In genomic region chr1:211340622-211341487, GRCh38 we compare ENCODE assay signal across 23 cellular contexts. TPM values are rescaled to one million over a fixed set of nuclear protein-coding genes. Genes with fewer than 3 reads are reported as not detected.
DNase-seq lines count a peak whose midpoint lies in the region; ATAC-seq, FAIRE-seq and TF ChIP-seq lines count a peak whose summit lies in the region.
"Had no signal": no experiment of that assay in that cellular context is flagged by ENCODE, and none has a peak within 500 bp of the region (broad histone marks: within the 10 kb centered on the region; RNA-seq: fewer than 3 reads in every experiment).

No MANE protein-coding gene starts in this region.

- CTCF ChIA-PET in activated CD4-positive, alpha-beta T cell treated with anti-CD3 and anti-CD28 coated beads, Interleukin-2, amount 10 ng/mL, durations not matched to agents 7 days and 5 days (lab: Charles Lee) = interaction anchor here (0.6 to 4.4 kb wide), 2 partner anchors 9 to 11 kb away, joined by 4 to 37 read pairs; no protein-coding TSS in a partner anchor

- no peak for DNase-seq in activated CD4-positive, alpha-beta T cell treated with anti-CD3 and anti-CD28 coated beads, Interleukin-2, amount 10 ng/mL, durations not matched to agents 24 days and 14 days
- no peak for DNase-seq in activated CD4-positive, alpha-beta T cell treated with anti-CD3 and anti-CD28 coated beads, Interleukin-2, amount 10 ng/mL, durations not matched to agents 7 days and 5 days
- DNase-seq in MG63 = peak; percentile 17
- DNase-seq in central memory CD8-positive, alpha-beta T cell (ENCODE audit: low spot score in 2 of 2) = no peak
- DNase-seq in osteocyte (ENCODE audit: extremely low spot score, unreplicated experiment) = peak; percentile 68
- no peak for DNase-seq in kidney
- DNase-seq in lower lobe of right lung = no peak
- no peak for DNase-seq in substantia nigra (lab: John Stamatoyannopoulos, UW)
- DNase-seq: 8988T; activated CD4-positive, alpha-beta T cell treated with anti-CD3 and anti-CD28 coated beads for 48 hours; central memory CD4-positive, alpha-beta T cell; DMS153; NCI-H1048; NCI-H526 treated with DMSO at 0.1 percent for 48 hours; OCI-M1; ovary; stimulated activated CD4-positive, alpha-beta T cell treated with anti-CD3 and anti-CD28 coated beads, Interleukin-4, amount 100 ng/mL, for 4 hours; stimulated activated CD8-positive, alpha-beta memory T cell treated with anti-CD3 and anti-CD28 coated beads, Interleukin-4, amount 100 ng/mL, for 48 hours; T1000; thyroid gland had no signal

- no peak overlapping the region for H3K4me3 ChIP-seq in MG63
- H3K4me3 ChIP-seq in kidney (ENCODE audit: low read length in 2 of 2) = no peak overlapping the region
- H3K4me3 ChIP-seq in lower lobe of right lung = no peak overlapping the region
- H3K4me3 ChIP-seq: ovary, SJSA1, thyroid gland had no signal

- POLR2A ChIA-PET in activated CD4-positive, alpha-beta T cell treated with anti-CD3 and anti-CD28 coated beads, Interleukin-2, amount 10 ng/mL, durations not matched to agents 7 days and 5 days (lab: Charles Lee) = no interaction called here

- H3K4me3 Mint-ChIP-seq in activated CD4-positive, alpha-beta T cell treated with anti-CD3 and anti-CD28 coated beads, Interleukin-2, amount 10 ng/mL, durations not matched to agents 24 days and 14 days = no peak overlapping the region
- no peak overlapping the region for H3K4me3 Mint-ChIP-seq in activated CD4-positive, alpha-beta T cell treated with anti-CD3 and anti-CD28 coated beads, Interleukin-2, amount 10 ng/mL, durations not matched to agents 7 days and 5 days
- no peak overlapping the region for H3K4me3 Mint-ChIP-seq in central memory CD8-positive, alpha-beta T cell
- no peak overlapping the region for H3K4me3 Mint-ChIP-seq in osteocyte (ENCODE audit: unreplicated experiment)

- H3K36me3 ChIP-seq in MG63 (no peaks in the 10 kb centered on the region; the same call in none of the 2 replicates), kidney (ENCODE audit: control insufficient read depth in 1 of 2, insufficient read depth in 2 of 2, low read length in 2 of 2) (no peaks in the 10 kb centered on the region), lower lobe of right lung (no peaks in the 10 kb centered on the region)
- H3K36me3 ChIP-seq: ovary, SJSA1, thyroid gland had no signal

- H3K9me3 Mint-ChIP-seq in activated CD4-positive, alpha-beta T cell treated with anti-CD3 and anti-CD28 coated beads, Interleukin-2, amount 10 ng/mL, durations not matched to agents 24 days and 14 days = no peaks in the 10 kb centered on the region
- no peaks in the 10 kb centered on the region for H3K9me3 Mint-ChIP-seq in activated CD4-positive, alpha-beta T cell treated with anti-CD3 and anti-CD28 coated beads, Interleukin-2, amount 10 ng/mL, durations not matched to agents 7 days and 5 days
- H3K9me3 Mint-ChIP-seq in central memory CD8-positive, alpha-beta T cell = no peaks in the 10 kb centered on the region
- H3K9me3 Mint-ChIP-seq in osteocyte (ENCODE audit: unreplicated experiment) = no peaks in the 10 kb centered on the region

- H3K4me1 ChIP-seq in kidney (ENCODE audit: control insufficient read depth in 1 of 2, insufficient read depth in 1 of 2, low read depth in 1 of 2, low read length in 2 of 2) (no peaks in the 10 kb centered on the region), lower lobe of right lung (no peaks in the 10 kb centered on the region)
- H3K4me1 ChIP-seq: SJSA1 had no signal

- H3K27ac Mint-ChIP-seq in activated CD4-positive, alpha-beta T cell treated with anti-CD3 and anti-CD28 coated beads, Interleukin-2, amount 10 ng/mL, durations not matched to agents 24 days and 14 days = peak overlapping the region; percentile 55
- H3K27ac Mint-ChIP-seq in activated CD4-positive, alpha-beta T cell treated with anti-CD3 and anti-CD28 coated beads, Interleukin-2, amount 10 ng/mL, durations not matched to agents 7 days and 5 days = no peak overlapping the region
- H3K27ac Mint-ChIP-seq in central memory CD8-positive, alpha-beta T cell (ENCODE audit: low read depth) = peak overlapping the region; percentile 85
- H3K27ac Mint-ChIP-seq in osteocyte (ENCODE audit: unreplicated experiment) = no peak overlapping the region

- no peak overlapping the region for H3K9ac ChIP-seq in kidney (ENCODE audit: low read length in 2 of 2)

- H3K27me3 ChIP-seq in MG63 (no peaks in the 10 kb centered on the region), lower lobe of right lung (ENCODE audit: low read depth) (no peaks in the 10 kb centered on the region)
- H3K27me3 ChIP-seq: ovary, SJSA1, thyroid gland had no signal

- intact Hi-C loops in activated CD4-positive, alpha-beta T cell treated with anti-CD3 and anti-CD28 coated beads, Interleukin-2, amount 10 ng/mL, durations not matched to agents 24 days and 14 days (cut with micrococcal nuclease) = no loop called here
- intact Hi-C loops in kidney (cut with DNase I) = no loop called here
- intact Hi-C loops in lower lobe of right lung (cut with DNase I) = no loop called here

- peaks cover 53% of the 10 kb centered on the region for H3K36me3 Mint-ChIP-seq in activated CD4-positive, alpha-beta T cell treated with anti-CD3 and anti-CD28 coated beads, Interleukin-2, amount 10 ng/mL, durations not matched to agents 24 days and 14 days (ENCODE audit: low read depth)
- H3K36me3 Mint-ChIP-seq in activated CD4-positive, alpha-beta T cell treated with anti-CD3 and anti-CD28 coated beads, Interleukin-2, amount 10 ng/mL, durations not matched to agents 7 days and 5 days (ENCODE audit: low read depth) = peaks cover 63% of the 10 kb centered on the region
- peaks cover 8% of the 10 kb centered on the region for H3K36me3 Mint-ChIP-seq in central memory CD8-positive, alpha-beta T cell (ENCODE audit: insufficient read depth)
- peaks cover 2% of the 10 kb centered on the region for H3K36me3 Mint-ChIP-seq in osteocyte (ENCODE audit: unreplicated experiment)

- H3K27ac ChIP-seq in kidney (ENCODE audit: low read depth in 2 of 2, low read length in 2 of 2) = no peak overlapping the region
- H3K27ac ChIP-seq in lower lobe of right lung = no peak overlapping the region
- H3K27ac ChIP-seq in substantia nigra (ENCODE audit: low read depth, low read length, poor library complexity, severe bottlenecking) = no peak overlapping the region
- H3K27ac ChIP-seq: ovary, SJSA1, thyroid gland had no signal

- ATAC-seq in central memory CD8-positive, alpha-beta T cell (replicated peaks; ENCODE audit: extremely low read depth, poor library complexity, severe bottlenecking) = no peak
- ATAC-seq in lower lobe of right lung = no peak

- FAIRE-seq in kidney (lab: Jason Lieb, UNC) = no peak
- FAIRE-seq: GM12892, keratinocyte had no signal

- no peaks in the 10 kb centered on the region for H3K27me3 Mint-ChIP-seq in activated CD4-positive, alpha-beta T cell treated with anti-CD3 and anti-CD28 coated beads, Interleukin-2, amount 10 ng/mL, durations not matched to agents 24 days and 14 days
- H3K27me3 Mint-ChIP-seq in activated CD4-positive, alpha-beta T cell treated with anti-CD3 and anti-CD28 coated beads, Interleukin-2, amount 10 ng/mL, durations not matched to agents 7 days and 5 days = no peaks in the 10 kb centered on the region
- H3K27me3 Mint-ChIP-seq in central memory CD8-positive, alpha-beta T cell = no peaks in the 10 kb centered on the region
- no peaks in the 10 kb centered on the region for H3K27me3 Mint-ChIP-seq in osteocyte (ENCODE audit: unreplicated experiment)

- H3K4me1 Mint-ChIP-seq in activated CD4-positive, alpha-beta T cell treated with anti-CD3 and anti-CD28 coated beads, Interleukin-2, amount 10 ng/mL, durations not matched to agents 24 days and 14 days = peaks cover 69% of the 10 kb centered on the region
- peaks cover 75% of the 10 kb centered on the region for H3K4me1 Mint-ChIP-seq in activated CD4-positive, alpha-beta T cell treated with anti-CD3 and anti-CD28 coated beads, Interleukin-2, amount 10 ng/mL, durations not matched to agents 7 days and 5 days
- peaks cover 81% of the 10 kb centered on the region for H3K4me1 Mint-ChIP-seq in central memory CD8-positive, alpha-beta T cell
- peaks cover 46% of the 10 kb centered on the region for H3K4me1 Mint-ChIP-seq in osteocyte (ENCODE audit: unreplicated experiment)

- TF ChIP-seq CTCF in osteocyte (IDR thresholded peaks at IDR 0.05) (no peak), kidney (IDR thresholded peaks at IDR 0.05; ENCODE audit: borderline replicate concordance, extremely low read depth, insufficient read depth) (no peak), lower lobe of right lung (IDR thresholded peaks at IDR 0.05) (no peak)

- H3K9me3 ChIP-seq in MG63 (no peaks in the 10 kb centered on the region), kidney (ENCODE audit: control insufficient read depth in 1 of 2, low read length in 2 of 2) (no peaks in the 10 kb centered on the region), lower lobe of right lung (no peaks in the 10 kb centered on the region)
- H3K9me3 ChIP-seq: ovary, SJSA1, thyroid gland had no signal

RNA-seq across cellular contexts. Expression of gene TRAF5, which starts 14.2 kb away (rescaled TPM):
- 55.6 and 56.6 TPM in 2 replicates for total RNA-seq in activated CD4-positive, alpha-beta T cell treated with anti-CD3 and anti-CD28 coated beads, Interleukin-2, amount 10 ng/mL, durations not matched to agents 24 days and 14 days
- total RNA-seq in activated CD4-positive, alpha-beta T cell treated with anti-CD3 and anti-CD28 coated beads, Interleukin-2, amount 10 ng/mL, durations not matched to agents 7 days and 5 days = 10 to 100 TPM; 64.5 to 65.6 TPM
- 5.8 and 22.9 TPM in 2 replicates for total RNA-seq in MG63 (2014; rRNA removed; shearing (Covaris generic); ENCODE audit: low replicate concordance)
- total RNA-seq in osteocyte (44.8 and 45.2 TPM in 2 replicates), kidney (22.1 TPM), lower lobe of right lung (8.8 TPM)
- 4.8 TPM for polyA plus RNA-seq in kidney (ENCODE audit: insufficient read depth, low read depth, low replicate concordance)

Comparison
In these comparisons a context has a peak if more than half of its experiments do, and no peak if none do; other contexts are left out.
1. H3K27ac Mint-ChIP-seq: peak in activated CD4-positive, alpha-beta T cell treated with anti-CD3 and anti-CD28 coated beads, Interleukin-2, amount 10 ng/mL, durations not matched to agents 24 days and 14 days (single experiment) and central memory CD8-positive, alpha-beta T cell (single experiment); none in activated CD4-positive, alpha-beta T cell treated with anti-CD3 and anti-CD28 coated beads, Interleukin-2, amount 10 ng/mL, durations not matched to agents 7 days and 5 days (single experiment) and osteocyte (single experiment).
2. DNase-seq: peak in MG63 (single experiment) and osteocyte (single experiment); none in activated CD4-positive, alpha-beta T cell treated with anti-CD3 and anti-CD28 coated beads, Interleukin-2, amount 10 ng/mL, durations not matched to agents 24 days and 14 days (single experiment), activated CD4-positive, alpha-beta T cell treated with anti-CD3 and anti-CD28 coated beads, Interleukin-2, amount 10 ng/mL, durations not matched to agents 7 days and 5 days (single experiment), central memory CD8-positive, alpha-beta T cell (0 of 2), kidney (single experiment), lower lobe of right lung (single experiment) and substantia nigra (0 of 49).